In the genomic region with DNA sequence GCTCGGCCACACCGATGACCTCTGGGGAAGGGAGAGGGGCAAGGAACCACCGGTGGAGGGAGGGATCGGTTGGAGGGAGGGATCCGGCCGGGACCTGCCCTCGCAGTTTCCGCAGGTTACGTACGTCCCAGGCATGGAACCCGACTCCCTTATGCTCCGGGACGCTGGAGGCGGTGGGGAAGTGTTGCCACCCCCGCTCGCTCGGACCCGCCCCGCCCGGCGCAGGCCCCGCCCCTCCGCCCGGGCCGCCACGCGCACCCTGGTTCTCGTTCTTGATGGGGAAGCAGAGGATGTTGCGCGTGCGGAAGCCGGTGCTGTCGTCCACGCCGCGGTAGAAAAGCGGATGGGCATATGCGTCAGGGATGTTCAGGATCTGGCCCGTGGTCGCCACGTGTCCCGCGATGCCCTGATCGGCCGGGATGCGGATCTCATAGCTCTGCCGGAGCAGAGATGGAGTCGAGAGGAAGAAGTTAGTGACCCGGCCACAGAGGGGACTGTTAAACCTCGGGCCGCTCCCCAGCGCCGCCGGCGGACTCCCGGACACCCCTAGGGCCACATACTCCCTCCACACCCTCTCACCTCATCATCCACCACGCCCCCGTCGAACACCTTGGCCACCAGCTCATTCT, we compare ENCODE assay signal across 9 cellular contexts.
DNase-seq lines count a peak whose midpoint lies in the region; ATAC-seq, FAIRE-seq and TF ChIP-seq lines count a peak whose summit lies in the region.
"Had no signal": no experiment of that assay in that cellular context is flagged by ENCODE, and none has a peak within 500 bp of the region (broad histone marks: within the 10 kb centered on the region; RNA-seq: fewer than 3 reads in every experiment).

No MANE protein-coding gene starts in this region.

- WGBS in right lobe of liver (ENCODE audit: insufficient coverage, low coverage, low lambda C conversion rate, missing lambda C conversion rate) = 7% methylated on average over 5 of the region's 59 CpGs
- WGBS in HepG2 (ENCODE audit: low lambda C conversion rate) = 50% methylated on average over 25 of the region's 59 CpGs
- 0 to 21% methylated on average over 2 to 59 of the region's 59 CpGs for WGBS in endodermal cell (ENCODE audit: insufficient coverage in 1 of 2, insufficient read length in 1 of 2), 2 experiments
- WGBS in tibial nerve, 2 donors = 9 to 15% methylated on average over 35 to 54 of the region's 59 CpGs

- no peaks in the 10 kb centered on the region for H3F3A ChIP-seq in neural cell (ENCODE audit: insufficient read depth, low read length, poor library complexity, severe bottlenecking)

- no peak for TF ChIP-seq RAD21 in HepG2 (CRISPR knock-in tag; IDR thresholded peaks at IDR 0.05)
- TF ChIP-seq RAD21 in neural cell (conservative IDR thresholded peaks at IDR 0.05) = no peak

- no peaks in the 10 kb centered on the region for H3K36me3 ChIP-seq in right lobe of liver
- no peaks in the 10 kb centered on the region for H3K36me3 ChIP-seq in HepG2 (replicated peaks in 1 of 2; ENCODE audit: control insufficient read depth in 1 of 2, insufficient read depth in 2 of 2, low read length in 2 of 2)
- no peaks in the 10 kb centered on the region for H3K36me3 ChIP-seq in endodermal cell (ENCODE audit: control insufficient read depth, insufficient read depth, low read length)
- no peaks in the 10 kb centered on the region for H3K36me3 ChIP-seq in neural cell (ENCODE audit: insufficient read depth, low read length)
- H3K36me3 ChIP-seq in tibial nerve = peaks cover 0 to 21% (median 0%) of the 10 kb centered on the region in 3 donors

- H3K4me3 Mint-ChIP-seq in endodermal cell = peak overlapping the region; percentile 38
- H3K4me3 Mint-ChIP-seq: neural crest cell had no signal

- DNase-seq in right lobe of liver (peak; percentile 61 to 77 (median 69)), HepG2 (ENCODE audit: low spot score) (no peak), endodermal cell (peak; percentile 83), tibial nerve (ENCODE audit: low spot score in 2 of 2) (peak; percentile 27 to 49), NCI-H1092 (lab: John Stamatoyannopoulos, UW) (no peak)

- no peaks in the 10 kb centered on the region for H3K9me3 Mint-ChIP-seq in endodermal cell
- H3K9me3 Mint-ChIP-seq: neural crest cell had no signal

- BruUV-seq in HepG2 (replicated peaks; lab: Mats Ljungman, UMichigan) = no TSS peak

- no peak for TF ChIP-seq EP300 in HepG2 (IDR thresholded peaks at IDR 0.05; ENCODE audit: low read depth in 2 of 2, low read length in 2 of 2)
- TF ChIP-seq EP300 in HepG2 (CRISPR knock-in tag; IDR thresholded peaks at IDR 0.05; ENCODE audit: borderline replicate concordance) = no peak
- no peak for TF ChIP-seq EP300 in neural cell (conservative IDR thresholded peaks at IDR 0.05; ENCODE audit: poor library complexity, severe bottlenecking)
- TF ChIP-seq EP300 in tibial nerve (IDR thresholded peaks at IDR 0.05) = no peak

- ATAC-seq in right lobe of liver (peak; percentile 24 to 51 (median 47)), HepG2 (no peak), HG03378 (IDR thresholded peaks at IDR 0.05; ENCODE audit: unreplicated experiment) (no peak), GM18505 (IDR thresholded peaks at IDR 0.05; ENCODE audit: unreplicated experiment) (no peak)

- TF ChIP-seq CTCF in right lobe of liver (IDR thresholded peaks at IDR 0.05) (no peak), HepG2 (CRISPR knock-in tag; IDR thresholded peaks at IDR 0.05) (no peak), endodermal cell (conservative IDR thresholded peaks at IDR 0.05) (no peak), neural cell (IDR thresholded peaks at IDR 0.05; ENCODE audit: poor library complexity, severe bottlenecking) (no peak), tibial nerve (IDR thresholded peaks at IDR 0.05) (no peak)

- H3K4me2 ChIP-seq in HepG2 (ENCODE audit: low read depth, low read length) (no peak overlapping the region), neural cell (ENCODE audit: low read length) (no peak overlapping the region)

- H4K20me1 ChIP-seq in HepG2 (ENCODE audit: insufficient read depth, low read length) (0 out of 2 replicates have a peak, but pooled peaks cover 3% of the 10 kb centered on the region), neural cell (ENCODE audit: insufficient read depth) (no peaks in the 10 kb centered on the region)

- H3K27ac Mint-ChIP-seq in endodermal cell = no peak overlapping the region

- POLR2A ChIA-PET in HepG2 (lab: Yijun Ruan, JAX) = no interaction called here

- H3K27me3 ChIP-seq in right lobe of liver = peaks cover 0 to 11% of the 10 kb centered on the region in 2 donors
- peaks cover 10 to 58% of the 10 kb centered on the region in 2 experiments for H3K27me3 ChIP-seq in HepG2 (ENCODE audit: control insufficient read depth in 1 of 2, insufficient read depth in 2 of 2, low read length in 2 of 2)
- peaks cover 77% of the 10 kb centered on the region for H3K27me3 ChIP-seq in endodermal cell (ENCODE audit: control insufficient read depth, insufficient read depth, low read length, poor library complexity, severe bottlenecking)
- H3K27me3 ChIP-seq in neural cell (ENCODE audit: insufficient read depth, low read depth, low read length) = peaks cover 38% of the 10 kb centered on the region
- peaks cover 0 to 45% of the 10 kb centered on the region in 2 donors for H3K27me3 ChIP-seq in tibial nerve

- no peaks in the 10 kb centered on the region for H3K4me1 ChIP-seq in right lobe of liver
- no peaks in the 10 kb centered on the region for H3K4me1 ChIP-seq in HepG2 (ENCODE audit: insufficient read depth, low read length)
- H3K4me1 ChIP-seq in endodermal cell (ENCODE audit: control insufficient read depth, insufficient read depth, low read length) = no peaks in the 10 kb centered on the region
- H3K4me1 ChIP-seq in tibial nerve = peaks cover 0 to 22% (median 12%) of the 10 kb centered on the region in 4 donors

- H3K9me2 ChIP-seq in neural cell (ENCODE audit: insufficient read depth, low read length) = no peaks in the 10 kb centered on the region

- no peaks in the 10 kb centered on the region for H3K9me3 ChIP-seq in right lobe of liver
- no peaks in the 10 kb centered on the region for H3K9me3 ChIP-seq in HepG2 (ENCODE audit: low read length)
- H3K9me3 ChIP-seq in endodermal cell (ENCODE audit: control insufficient read depth, low read length) = no peaks in the 10 kb centered on the region
- no peaks in the 10 kb centered on the region for H3K9me3 ChIP-seq in neural cell (ENCODE audit: low read length)
- no peaks in the 10 kb centered on the region for H3K9me3 ChIP-seq in tibial nerve

- H3K4me3 ChIP-seq in right lobe of liver (no peak overlapping the region), HepG2 (replicated peaks in 1 of 3; ENCODE audit: insufficient read depth in 1 of 3, low read depth in 2 of 3, low read length in 3 of 3) (no peak overlapping the region), endodermal cell (ENCODE audit: low read length) (no peak overlapping the region), neural cell (ENCODE audit: low read length) (peak overlapping the region; percentile 15), tibial nerve (peak overlapping the region in 2 of 4 donors; percentile 9 to 26)

- no peaks in the 10 kb centered on the region for H3K36me3 Mint-ChIP-seq in endodermal cell (ENCODE audit: low read depth)

- peaks cover 67% of the 10 kb centered on the region for H3K27me3 Mint-ChIP-seq in endodermal cell (ENCODE audit: insufficient read depth)

- in situ Hi-C loops in HepG2 (cut with HindIII; ENCODE audit: extremely low pct_ligation_motif_present, low pct_unique_long_range_greater_than_20kb) = no loop called here

- H3K27ac ChIP-seq in right lobe of liver (no peak overlapping the region), HepG2 (ENCODE audit: extremely low read length, insufficient read depth, low read length) (no peak overlapping the region), endodermal cell (ENCODE audit: low read depth, low read length) (no peak overlapping the region), neural cell (ENCODE audit: low read length) (no peak overlapping the region), tibial nerve (peak overlapping the region in 1 of 4 donors; percentile 30)

- no peak for TF ChIP-seq POLR2A in right lobe of liver (IDR thresholded peaks at IDR 0.05)
- no peak for TF ChIP-seq POLR2A in HepG2 (IDR thresholded peaks at IDR 0.05; ENCODE audit: insufficient read depth in 1 of 2, low read depth in 2 of 2, low read length in 2 of 2)
- no peak for TF ChIP-seq POLR2A in tibial nerve (IDR thresholded peaks at IDR 0.05)
- TF ChIP-seq POLR2A in GM18505 (IDR thresholded peaks at IDR 0.05; ENCODE audit: borderline replicate concordance, extremely low read depth, insufficient read depth, insufficient read length) = no peak

- H3K4me1 Mint-ChIP-seq in endodermal cell = peaks cover 1% of the 10 kb centered on the region

- H3K79me2 ChIP-seq in HepG2 (ENCODE audit: insufficient read depth, low read length) = no peaks in the 10 kb centered on the region
- H3K79me2 ChIP-seq in neural cell (replicated peaks; ENCODE audit: insufficient read depth, low read length) = no peaks in the 10 kb centered on the region

- CTCF ChIA-PET in HepG2 (lab: Yijun Ruan, JAX; ENCODE audit: low intra/inter-chr PET ratio, low total read pairs) = no interaction called here

- H2AFZ ChIP-seq in HepG2 (ENCODE audit: low read length) (no peak overlapping the region), neural cell (ENCODE audit: low read depth, low read length) (no peak overlapping the region)

- intact Hi-C loops in right lobe of liver (cut with DNase I) = no loop called here
- intact Hi-C loops in HepG2 (cut with micrococcal nuclease; ENCODE audit: unreplicated experiment) = no loop called here

- FAIRE-seq in HepG2 (lab: Jason Lieb, UNC) = no peak

- H3K9ac ChIP-seq in HepG2 (ENCODE audit: insufficient read depth, low read depth, low read length) (no peak overlapping the region), endodermal cell (ENCODE audit: extremely low read depth, low read length, poor library complexity, severe bottlenecking) (no peak overlapping the region), neural cell (ENCODE audit: low read length) (no peak overlapping the region)

TF ChIP-seq in HepG2, 621 proteins besides CTCF, POLR2A, EP300 and RAD21 (continues in another document):
- TF ChIP-seq MEIS2 (CRISPR knock-in tag; IDR thresholded peaks at IDR 0.05) = no peak
- TF ChIP-seq ZNF10 (CRISPR knock-in tag; IDR thresholded peaks at IDR 0.05; ENCODE audit: borderline replicate concordance, low read depth) = no peak

TF ChIP-seq in neural cell, 6 proteins besides CTCF, POLR2A, EP300 and RAD21:
- TF ChIP-seq TAF1 (IDR thresholded peaks at IDR 0.05; ENCODE audit: low read depth) = no peak

Comparison
In these comparisons a context has a peak if more than half of its experiments do, and no peak if none do; other contexts are left out.
1. ATAC-seq: peak in right lobe of liver (4 of 4); none in HepG2 (single experiment), HG03378 (single experiment) and GM18505 (single experiment).
2. DNase-seq: peak in right lobe of liver (3 of 3), endodermal cell (single experiment) and tibial nerve (2 of 2); none in HepG2 (single experiment) and NCI-H1092 (single experiment).